1 cellular context compared by ENCODE assay signal in genomic region chr20:50627747-50628146, GRCh38.
TF ChIP-seq lines count a peak whose summit lies in the region.

No MANE protein-coding gene starts in this region.

TF ChIP-seq in A549, 52 proteins besides CTCF, POLR2A, EP300 and RAD21 (continued from another document):
- TF ChIP-seq ELK1 (IDR thresholded peaks at IDR 0.05; ENCODE audit: low read depth, low read length) (no peak), TFCP2L1 (CRISPR knock-in tag; IDR thresholded peaks at IDR 0.05) (no peak), MAX (IDR thresholded peaks at IDR 0.05) (no peak), SMC3 (IDR thresholded peaks at IDR 0.05) (no peak), JUN (IDR thresholded peaks at IDR 0.05) (no peak)
